Comparison of ENCODE assay signal across 1 cellular context in the genomic region with DNA sequence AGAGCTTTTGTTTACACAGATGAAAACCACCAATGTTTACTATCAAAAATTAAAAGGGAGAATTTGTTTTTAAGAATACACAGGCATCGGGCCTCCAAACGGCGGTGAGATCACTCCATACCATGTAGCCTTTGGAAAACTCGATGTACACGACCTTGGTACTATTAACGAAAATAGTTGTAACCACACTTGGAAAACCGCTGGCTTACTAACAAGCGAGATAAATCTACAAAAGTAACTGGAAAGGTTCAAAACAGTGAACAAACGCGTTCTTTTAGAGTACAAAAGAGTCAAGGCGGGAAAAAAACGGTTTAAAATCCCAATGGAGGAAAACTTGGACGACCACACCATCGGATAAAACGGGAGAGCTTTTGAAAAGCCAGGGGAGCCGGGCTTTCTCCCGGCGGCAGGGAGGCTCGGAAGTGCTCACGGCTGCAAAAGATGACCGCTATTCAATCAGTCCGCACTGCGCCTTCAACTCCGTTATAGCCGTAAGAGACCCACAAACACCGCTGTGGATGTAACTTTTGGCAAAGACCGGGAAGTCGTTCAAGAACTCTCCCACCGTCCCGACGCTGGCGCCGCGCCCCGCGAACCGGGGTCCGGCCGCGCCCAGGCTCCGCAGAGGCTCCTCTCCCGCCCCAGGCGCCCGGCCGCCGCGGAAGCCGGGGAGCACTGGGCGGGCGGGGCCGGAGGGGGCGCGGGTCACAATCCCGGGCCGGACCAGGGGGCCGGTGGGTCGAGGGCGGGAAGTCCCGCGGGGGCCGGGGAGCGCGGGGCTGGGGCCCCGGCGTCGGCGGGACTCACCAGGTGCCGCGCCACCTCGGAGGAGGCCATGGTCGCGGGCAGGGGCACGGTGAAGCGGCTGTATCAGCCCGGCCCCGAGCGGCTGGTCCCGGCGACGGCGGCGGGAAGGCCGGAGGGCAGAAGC.
A peak's percentile ranks its signal among the peaks of the same experiment; 100 is the strongest.
TF ChIP-seq lines count a peak whose summit lies in the region.

No MANE protein-coding gene starts in this region.

TF ChIP-seq in GM12878, 131 proteins besides CTCF, POLR2A, EP300 and RAD21 (continued from another document):
- TF ChIP-seq, protein P1, sequence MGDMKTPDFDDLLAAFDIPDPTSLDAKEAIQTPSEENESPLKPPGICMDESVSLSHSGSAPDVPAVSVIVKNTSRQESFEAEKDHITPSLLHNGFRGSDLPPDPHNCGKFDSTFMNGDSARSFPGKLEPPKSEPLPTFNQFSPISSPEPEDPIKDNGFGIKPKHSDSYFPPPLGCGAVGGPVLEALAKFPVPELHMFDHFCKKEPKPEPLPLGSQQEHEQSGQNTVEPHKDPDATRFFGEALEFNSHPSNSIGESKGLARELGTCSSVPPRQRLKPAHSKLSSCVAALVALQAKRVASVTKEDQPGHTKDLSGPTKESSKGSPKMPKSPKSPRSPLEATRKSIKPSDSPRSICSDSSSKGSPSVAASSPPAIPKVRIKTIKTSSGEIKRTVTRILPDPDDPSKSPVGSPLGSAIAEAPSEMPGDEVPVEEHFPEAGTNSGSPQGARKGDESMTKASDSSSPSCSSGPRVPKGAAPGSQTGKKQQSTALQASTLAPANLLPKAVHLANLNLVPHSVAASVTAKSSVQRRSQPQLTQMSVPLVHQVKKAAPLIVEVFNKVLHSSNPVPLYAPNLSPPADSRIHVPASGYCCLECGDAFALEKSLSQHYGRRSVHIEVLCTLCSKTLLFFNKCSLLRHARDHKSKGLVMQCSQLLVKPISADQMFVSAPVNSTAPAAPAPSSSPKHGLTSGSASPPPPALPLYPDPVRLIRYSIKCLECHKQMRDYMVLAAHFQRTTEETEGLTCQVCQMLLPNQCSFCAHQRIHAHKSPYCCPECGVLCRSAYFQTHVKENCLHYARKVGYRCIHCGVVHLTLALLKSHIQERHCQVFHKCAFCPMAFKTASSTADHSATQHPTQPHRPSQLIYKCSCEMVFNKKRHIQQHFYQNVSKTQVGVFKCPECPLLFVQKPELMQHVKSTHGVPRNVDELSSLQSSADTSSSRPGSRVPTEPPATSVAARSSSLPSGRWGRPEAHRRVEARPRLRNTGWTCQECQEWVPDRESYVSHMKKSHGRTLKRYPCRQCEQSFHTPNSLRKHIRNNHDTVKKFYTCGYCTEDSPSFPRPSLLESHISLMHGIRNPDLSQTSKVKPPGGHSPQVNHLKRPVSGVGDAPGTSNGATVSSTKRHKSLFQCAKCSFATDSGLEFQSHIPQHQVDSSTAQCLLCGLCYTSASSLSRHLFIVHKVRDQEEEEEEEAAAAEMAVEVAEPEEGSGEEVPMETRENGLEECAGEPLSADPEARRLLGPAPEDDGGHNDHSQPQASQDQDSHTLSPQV (IDR thresholded peaks at IDR 0.05): no peak
- TF ChIP-seq ZNF24 (IDR thresholded peaks at IDR 0.05) (0 out of 2 replicates have a peak, but pooled peaks have one; percentile 14), POLR2AphosphoS2 (IDR thresholded peaks at IDR 0.05; ENCODE audit: low read depth, low read length) (0 out of 2 replicates have a peak, but pooled peaks have one; percentile 20), IKZF1 (conservative IDR thresholded peaks at IDR 0.05) (peak; percentile 26; the same call in 1 of the 2 replicates), MTA3 (IDR thresholded peaks at IDR 0.05; ENCODE audit: borderline replicate concordance, low read length) (no peak), IKZF2 (IDR thresholded peaks at IDR 0.05) (peak; percentile 34 to 40; a peak in 2 of 4 replicates)
